In the genomic region with DNA sequence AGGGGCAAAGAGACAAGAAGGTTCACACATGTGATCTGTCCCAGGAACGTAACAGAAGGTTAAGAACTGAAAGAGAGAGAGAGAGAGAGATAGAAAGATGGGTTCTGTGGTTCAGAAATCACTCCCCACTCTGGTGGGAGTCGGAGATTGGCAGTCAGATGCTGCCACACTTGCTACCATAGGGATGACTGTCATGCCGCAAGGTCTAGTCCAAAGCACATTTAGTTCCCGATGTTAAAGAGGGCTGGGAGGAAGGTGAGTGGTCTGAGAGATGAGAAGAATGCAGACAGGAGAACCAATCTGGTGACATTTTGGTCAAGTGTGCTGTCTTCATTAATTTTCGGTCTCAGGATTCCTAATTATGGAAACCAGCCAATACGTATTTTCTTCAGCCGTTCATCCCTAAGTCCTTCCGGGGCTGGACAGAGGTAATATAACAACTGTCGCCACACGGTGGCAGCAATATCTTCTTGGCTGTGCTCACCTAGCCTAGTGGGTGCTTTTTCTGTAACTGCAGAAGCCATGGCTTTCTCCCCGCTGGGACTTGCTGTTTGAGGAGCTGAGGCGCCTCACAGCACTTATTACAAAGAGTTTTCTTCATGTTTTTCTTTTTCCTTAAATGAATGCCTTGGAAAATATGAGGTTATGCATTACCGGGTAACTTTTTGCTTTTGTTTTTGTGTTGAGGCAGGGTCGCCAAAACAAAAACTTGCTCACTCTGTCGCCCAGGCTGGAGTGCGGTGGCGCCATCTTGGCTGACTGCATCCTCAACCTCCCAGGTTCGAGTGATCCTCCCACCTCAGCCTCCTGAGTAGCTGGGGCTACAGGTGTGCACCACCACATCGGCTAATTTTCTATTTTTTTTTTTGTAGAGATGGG, we compare ENCODE assay signal across 1 cellular context.
TF ChIP-seq lines count a peak whose summit lies in the region.

No MANE protein-coding gene starts in this region.

TF ChIP-seq in H1, 55 proteins besides CTCF, POLR2A, EP300 and RAD21:
- TF ChIP-seq RXRA (IDR thresholded peaks at IDR 0.05; ENCODE audit: insufficient read depth, low read depth, low read length), result no peak
- TF ChIP-seq YY1 (IDR thresholded peaks at IDR 0.05; ENCODE audit: low read depth, low read length), result peak; percentile 52
